Comparison of ENCODE assay signal across 8 cellular contexts in genomic region chr17:65231662-65232335, GRCh38.
A peak's percentile ranks its signal among the peaks of the same experiment; 100 is the strongest.
DNase-seq lines count a peak whose midpoint lies in the region; ATAC-seq and TF ChIP-seq lines count a peak whose summit lies in the region.

No MANE protein-coding gene starts in this region.

- H3K9me3 ChIP-seq in Peyer's patch (no peaks in the 10 kb centered on the region), left ventricle myocardium inferior (replicated peaks) (peaks cover 12% of the 10 kb centered on the region)

- ATAC-seq in activated naive CD8-positive, alpha-beta T cell treated with anti-CD3 and anti-CD28 coated beads, Interleukin-2, amount 50 U/mL, for 24 hours = no peak
- ATAC-seq in GM18498 (IDR thresholded peaks at IDR 0.05; ENCODE audit: unreplicated experiment) = no peak

- H3K79me2 ChIP-seq in KMS-11 (ENCODE audit: insufficient read depth, low read depth) = no peaks in the 10 kb centered on the region

- no peaks in the 10 kb centered on the region for H3K4me1 ChIP-seq in KMS-11 (ENCODE audit: low read depth, poor library complexity, severe bottlenecking)
- peaks cover 0 to 16% (median 4%) of the 10 kb centered on the region in 4 donors for H3K4me1 ChIP-seq in Peyer's patch
- peaks cover 7% of the 10 kb centered on the region for H3K4me1 ChIP-seq in left ventricle myocardium inferior

- H3K9ac ChIP-seq in KMS-11 = no peak overlapping the region

- H3K27me3 Mint-ChIP-seq in activated naive CD8-positive, alpha-beta T cell treated with anti-CD3 and anti-CD28 coated beads, Interleukin-2, amount 50 U/mL, for 24 hours = peaks cover 22% of the 10 kb centered on the region

- no peak for TF ChIP-seq POLR2A in Peyer's patch (IDR thresholded peaks at IDR 0.05)

- no peak overlapping the region for H3K27ac Mint-ChIP-seq in activated naive CD8-positive, alpha-beta T cell treated with anti-CD3 and anti-CD28 coated beads, Interleukin-2, amount 50 U/mL, for 24 hours

- H3K27ac ChIP-seq in 22Rv1 (no peak overlapping the region), KMS-11 (no peak overlapping the region), Peyer's patch (no peak overlapping the region), left ventricle myocardium inferior (replicated peaks) (no peak overlapping the region)

- H3K4me2 ChIP-seq in KMS-11 = no peak overlapping the region

- H3K4me3 ChIP-seq in KMS-11 (IDR thresholded peaks at IDR 0.05; ENCODE audit: insufficient read depth, low read depth, low read length) (no peak overlapping the region), Peyer's patch (no peak overlapping the region), left ventricle myocardium inferior (no peak overlapping the region)

- DNase-seq in GM10266 (ENCODE audit: extremely low spot score) (peak; percentile 68), Peyer's patch (peak in 2 of 3 donors; percentile 57 to 67), left ventricle myocardium inferior (no peak), retina (peak; percentile 68)
- DNase-seq in activated naive CD8-positive, alpha-beta T cell treated with anti-CD3 and anti-CD28 coated beads, Interleukin-2, amount 50 U/mL, for 24 hours = peak; percentile 48

- H3K36me3 Mint-ChIP-seq in activated naive CD8-positive, alpha-beta T cell treated with anti-CD3 and anti-CD28 coated beads, Interleukin-2, amount 50 U/mL, for 24 hours (ENCODE audit: low read depth) = no peaks in the 10 kb centered on the region

- intact Hi-C loops in left ventricle myocardium inferior (cut with micrococcal nuclease) = no loop called here

- H3K27me3 ChIP-seq in KMS-11 (ENCODE audit: insufficient read depth, low read depth) = no peaks in the 10 kb centered on the region
- H3K27me3 ChIP-seq in Peyer's patch = no peaks in the 10 kb centered on the region
- H3K27me3 ChIP-seq in left ventricle myocardium inferior (ENCODE audit: low read depth) = peaks cover 31% of the 10 kb centered on the region

- H3K36me3 ChIP-seq in KMS-11 (ENCODE audit: insufficient read depth) = no peaks in the 10 kb centered on the region
- no peaks in the 10 kb centered on the region for H3K36me3 ChIP-seq in Peyer's patch
- H3K36me3 ChIP-seq in left ventricle myocardium inferior = no peaks in the 10 kb centered on the region

- 0 out of 2 replicates have a peak overlapping the region, but pooled peaks have one; percentile 8 for H2AFZ ChIP-seq in KMS-11 (ENCODE audit: low read depth)

- peaks cover 3% of the 10 kb centered on the region for H3K9me3 Mint-ChIP-seq in activated naive CD8-positive, alpha-beta T cell treated with anti-CD3 and anti-CD28 coated beads, Interleukin-2, amount 50 U/mL, for 24 hours

- no peak overlapping the region for H3K4me3 Mint-ChIP-seq in activated naive CD8-positive, alpha-beta T cell treated with anti-CD3 and anti-CD28 coated beads, Interleukin-2, amount 50 U/mL, for 24 hours

- peaks cover 39% of the 10 kb centered on the region for H3K4me1 Mint-ChIP-seq in activated naive CD8-positive, alpha-beta T cell treated with anti-CD3 and anti-CD28 coated beads, Interleukin-2, amount 50 U/mL, for 24 hours

- no peaks in the 10 kb centered on the region for H4K20me1 ChIP-seq in KMS-11 (ENCODE audit: insufficient read depth)

- TF ChIP-seq CTCF in 22Rv1 (IDR thresholded peaks at IDR 0.05) (peak; percentile 59), GM10266 (IDR thresholded peaks at IDR 0.05; ENCODE audit: control insufficient read depth, insufficient read depth, low read depth, missing control alignments) (peak; percentile 78), KMS-11 (conservative IDR thresholded peaks at IDR 0.05; ENCODE audit: low read depth, low read length) (peak; percentile 87), Peyer's patch (IDR thresholded peaks at IDR 0.05) (peak in 4 of 6 experiments; percentile 42 to 79 (median 76)), left ventricle myocardium inferior (IDR thresholded peaks at IDR 0.05; ENCODE audit: borderline replicate concordance) (peak; percentile 68)
